21 cellular contexts compared by ENCODE assay signal in the genomic region with DNA sequence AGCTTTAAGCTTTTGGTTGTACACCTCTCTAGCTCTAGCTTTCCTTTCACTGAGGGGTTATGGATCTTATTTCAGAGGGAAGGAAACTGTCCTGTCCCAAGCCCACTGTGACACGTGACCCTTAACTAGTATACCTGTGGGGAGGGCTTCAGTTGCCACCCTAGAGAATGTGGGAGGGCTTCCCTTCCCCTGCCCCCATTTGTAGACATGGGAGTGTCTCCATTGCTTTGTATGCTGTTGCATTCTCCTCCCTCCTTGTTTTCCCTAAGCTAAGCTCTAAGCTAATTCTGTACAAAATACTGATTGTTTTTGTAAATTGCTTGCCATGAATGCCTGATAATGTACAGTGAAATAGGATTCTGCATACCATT. TPM values are rescaled to one million over a fixed set of nuclear protein-coding genes. Genes with fewer than 3 reads are reported as not detected.
DNase-seq lines count a peak whose midpoint lies in the region; ATAC-seq and TF ChIP-seq lines count a peak whose summit lies in the region.
"Had no signal": no experiment of that assay in that cellular context is flagged by ENCODE, and none has a peak within 500 bp of the region (broad histone marks: within the 10 kb centered on the region; RNA-seq: fewer than 3 reads in every experiment).

No MANE protein-coding gene starts in this region.

- H3K4me2 ChIP-seq in Loucy (ENCODE audit: low read depth, low read length, poor library complexity, severe bottlenecking) (peak overlapping the region; percentile 54), trophoblast cell (ENCODE audit: low read length) (no peak overlapping the region)

- H3K4me1 ChIP-seq in Loucy (ENCODE audit: insufficient read depth, low read length, poor library complexity, severe bottlenecking) (peaks cover 26% of the 10 kb centered on the region), trophoblast cell (ENCODE audit: control insufficient read depth in 1 of 2, insufficient read depth in 2 of 2, low read length in 2 of 2) (no peaks in the 10 kb centered on the region)

- no peak overlapping the region for H3K18ac ChIP-seq in trophoblast cell (ENCODE audit: low read length)

- H3K27me3 ChIP-seq in Loucy (ENCODE audit: insufficient read depth, low read length, poor library complexity, severe bottlenecking) = no peaks in the 10 kb centered on the region
- no peaks in the 10 kb centered on the region for H3K27me3 ChIP-seq in trophoblast cell (ENCODE audit: insufficient read depth, low read length)
- H3K27me3 ChIP-seq: brain microvascular endothelial cell, neutrophil, spleen had no signal

- H3K4me3 Mint-ChIP-seq in activated CD4-positive, alpha-beta T cell treated with anti-CD3 and anti-CD28 coated beads, Interleukin-2, amount 10 ng/mL, durations not matched to agents 24 days and 14 days = no peak overlapping the region
- peak overlapping the region; percentile 7 to 48 for H3K4me3 Mint-ChIP-seq in effector memory CD8-positive, alpha-beta T cell
- H3K4me3 Mint-ChIP-seq: activated CD8-positive, alpha-beta T cell treated with anti-CD3 and anti-CD28 coated beads, Interleukin-2, amount 10 ng/mL, durations not matched to agents 7 days and 5 days; T-helper 1 cell treated with Interleukin-12 subunit alpha and Interleukin-12 subunit beta and Interleukin-4 antibody, amounts not matched to agents 30 μg/mL and 1 μg/mL, for 36 hours had no signal

- H3K4me3 ChIP-seq in Loucy (ENCODE audit: low read length, poor library complexity, severe bottlenecking) = peak overlapping the region; percentile 2
- no peak overlapping the region for H3K4me3 ChIP-seq in trophoblast cell (ENCODE audit: low read depth, low read length)
- H3K4me3 ChIP-seq: spleen had no signal

- no peak overlapping the region for H4K8ac ChIP-seq in trophoblast cell (ENCODE audit: low read depth, low read length)

- no peaks in the 10 kb centered on the region for H3K27me3 Mint-ChIP-seq in activated CD4-positive, alpha-beta T cell treated with anti-CD3 and anti-CD28 coated beads, Interleukin-2, amount 10 ng/mL, durations not matched to agents 24 days and 14 days
- H3K27me3 Mint-ChIP-seq in effector memory CD8-positive, alpha-beta T cell = no peaks in the 10 kb centered on the region

- no peak overlapping the region for H2AFZ ChIP-seq in Loucy (ENCODE audit: low read length)
- no peak overlapping the region for H2AFZ ChIP-seq in trophoblast cell (ENCODE audit: insufficient read depth, low read length, poor library complexity)

- peaks cover 98% of the 10 kb centered on the region for H4K20me1 ChIP-seq in Loucy (ENCODE audit: insufficient read depth, low read length, poor library complexity, severe bottlenecking)

- no peak for DNase-seq in activated CD4-positive, alpha-beta T cell treated with anti-CD3 and anti-CD28 coated beads, Interleukin-2, amount 10 ng/mL, durations not matched to agents 24 days and 14 days
- DNase-seq in activated CD4-positive, alpha-beta T cell treated with anti-CD3 and anti-CD28 coated beads for 48 hours = no peak
- no peak for DNase-seq in effector memory CD8-positive, alpha-beta T cell
- DNase-seq in trophoblast cell (no peak), sciatic nerve (ENCODE audit: low spot score) (no peak), NCI-H146 (lab: John Stamatoyannopoulos, UW) (no peak), Kasumi-1 (lab: John Stamatoyannopoulos, UW) (no peak)
- DNase-seq: activated CD8-positive, alpha-beta T cell treated with anti-CD3 and anti-CD28 coated beads, Interleukin-2, amount 10 ng/mL, durations not matched to agents 7 days and 5 days; brain microvascular endothelial cell; cortex of kidney; HCEC 1CT; MM.1S; NCI-H1436 treated with DMSO at 0.1 percent for 48 hours; NCI-H82; SIG-M5; spleen; stimulated activated CD4-positive, alpha-beta T cell treated with anti-CD3 and anti-CD28 coated beads, Interleukin-4, amount 100 ng/mL, for 4 hours; WERI-Rb-1 had no signal

- H3K79me1 ChIP-seq in trophoblast cell (ENCODE audit: low read length) = no peaks in the 10 kb centered on the region

- H3K27ac Mint-ChIP-seq in activated CD4-positive, alpha-beta T cell treated with anti-CD3 and anti-CD28 coated beads, Interleukin-2, amount 10 ng/mL, durations not matched to agents 24 days and 14 days = peak overlapping the region; percentile 9
- no peak overlapping the region for H3K27ac Mint-ChIP-seq in effector memory CD8-positive, alpha-beta T cell
- H3K27ac Mint-ChIP-seq: activated CD8-positive, alpha-beta T cell treated with anti-CD3 and anti-CD28 coated beads, Interleukin-2, amount 10 ng/mL, durations not matched to agents 7 days and 5 days; T-helper 1 cell treated with Interleukin-12 subunit alpha and Interleukin-12 subunit beta and Interleukin-4 antibody, amounts not matched to agents 30 μg/mL and 1 μg/mL, for 36 hours had no signal

- intact Hi-C loops in activated CD4-positive, alpha-beta T cell treated with anti-CD3 and anti-CD28 coated beads, Interleukin-2, amount 10 ng/mL, durations not matched to agents 24 days and 14 days (cut with micrococcal nuclease) = no loop called here
- intact Hi-C loops in sciatic nerve (cut with DNase I) = no loop called here

- no peaks in the 10 kb centered on the region for H3K9me2 ChIP-seq in Loucy (replicated peaks; ENCODE audit: low read depth, low read length)

- H3K4me1 Mint-ChIP-seq in activated CD4-positive, alpha-beta T cell treated with anti-CD3 and anti-CD28 coated beads, Interleukin-2, amount 10 ng/mL, durations not matched to agents 24 days and 14 days = peaks cover 41% of the 10 kb centered on the region
- H3K4me1 Mint-ChIP-seq in effector memory CD8-positive, alpha-beta T cell (ENCODE audit: low read depth in 2 of 2) = peaks cover 40 to 44% of the 10 kb centered on the region in 2 donors

- no peak overlapping the region for H2AK5ac ChIP-seq in trophoblast cell (ENCODE audit: low read length)

- no peak overlapping the region for H4K12ac ChIP-seq in trophoblast cell (ENCODE audit: low read depth, low read length)

- H2BK120ac ChIP-seq in trophoblast cell (ENCODE audit: insufficient read depth, low read length, poor library complexity) = no peak overlapping the region

- no CpG with 5 or more reads among the region's 1 CpG for WGBS in trophoblast cell (ENCODE audit: extremely low coverage, insufficient coverage, insufficient read length)

- TF ChIP-seq CTCF in Loucy (conservative IDR thresholded peaks at IDR 0.05; ENCODE audit: low read length) = no peak

- ATAC-seq in effector memory CD8-positive, alpha-beta T cell (replicated peaks) = no peak
- no peak for ATAC-seq in sciatic nerve
- ATAC-seq: activated CD8-positive, alpha-beta T cell treated with anti-CD3 and anti-CD28 coated beads, Interleukin-2, amount 10 ng/mL, durations not matched to agents 7 days and 5 days had no signal

- H3K9me3 ChIP-seq in Loucy (ENCODE audit: insufficient read depth, low read depth, low read length) = no peaks in the 10 kb centered on the region
- no peaks in the 10 kb centered on the region for H3K9me3 ChIP-seq in trophoblast cell (ENCODE audit: insufficient read depth, low read depth, low read length)
- H3K9me3 ChIP-seq: neutrophil, spleen had no signal

- H3K9me3 Mint-ChIP-seq in activated CD4-positive, alpha-beta T cell treated with anti-CD3 and anti-CD28 coated beads, Interleukin-2, amount 10 ng/mL, durations not matched to agents 24 days and 14 days = no peaks in the 10 kb centered on the region
- no peaks in the 10 kb centered on the region for H3K9me3 Mint-ChIP-seq in effector memory CD8-positive, alpha-beta T cell
- H3K9me3 Mint-ChIP-seq: T-helper 1 cell treated with Interleukin-12 subunit alpha and Interleukin-12 subunit beta and Interleukin-4 antibody, amounts not matched to agents 30 μg/mL and 1 μg/mL, for 36 hours had no signal

- H4K91ac ChIP-seq in trophoblast cell (ENCODE audit: low read depth, low read length) = no peak overlapping the region

- H3K36me3 ChIP-seq in Loucy (ENCODE audit: insufficient read depth, low read length) (peaks cover 43% of the 10 kb centered on the region; the same call in 1 of the 2 replicates), trophoblast cell (ENCODE audit: control insufficient read depth in 1 of 2, insufficient read depth in 2 of 2, low read length in 2 of 2) (peaks cover 3 to 8% of the 10 kb centered on the region in 2 experiments)

- H3K27ac ChIP-seq in trophoblast cell (ENCODE audit: low read depth, low read length) = no peak overlapping the region
- H3K27ac ChIP-seq: brain microvascular endothelial cell, neutrophil, spleen, WERI-Rb-1 had no signal

- peak overlapping the region; percentile 11 for H3K4ac ChIP-seq in trophoblast cell (ENCODE audit: low read depth, low read length)

- H2BK5ac ChIP-seq in trophoblast cell (ENCODE audit: low read depth, low read length, poor library complexity) = no peak overlapping the region

- H3F3A ChIP-seq in Loucy (ENCODE audit: low read depth) = no peaks in the 10 kb centered on the region

- no peak overlapping the region for H3K23ac ChIP-seq in trophoblast cell (ENCODE audit: low read length)

- H3K9ac ChIP-seq in Loucy (ENCODE audit: low read depth, low read length, poor library complexity, severe bottlenecking) = no peak overlapping the region
- H3K9ac ChIP-seq in trophoblast cell (ENCODE audit: low read length) = no peak overlapping the region

- H3K36me3 Mint-ChIP-seq in activated CD4-positive, alpha-beta T cell treated with anti-CD3 and anti-CD28 coated beads, Interleukin-2, amount 10 ng/mL, durations not matched to agents 24 days and 14 days (ENCODE audit: low read depth) = peaks cover 30% of the 10 kb centered on the region
- peaks cover 41% of the 10 kb centered on the region for H3K36me3 Mint-ChIP-seq in effector memory CD8-positive, alpha-beta T cell (ENCODE audit: insufficient read depth)

- H3K79me2 ChIP-seq in Loucy (ENCODE audit: insufficient read depth, low read length) (peaks cover 100% of the 10 kb centered on the region), trophoblast cell (ENCODE audit: control insufficient read depth, insufficient read depth, low read length, poor library complexity) (peaks cover 3% of the 10 kb centered on the region)

- H3K14ac ChIP-seq in trophoblast cell (ENCODE audit: low read length) = no peak overlapping the region

- no peak overlapping the region for H2BK12ac ChIP-seq in trophoblast cell (ENCODE audit: low read length)

RNA-seq across cellular contexts. Expression of gene LUC7L2, which starts 11.2 kb away (rescaled TPM):
- total RNA-seq in activated CD4-positive, alpha-beta T cell treated with anti-CD3 and anti-CD28 coated beads, Interleukin-2, amount 10 ng/mL, durations not matched to agents 24 days and 14 days = 164 and 172 TPM in 2 replicates
- 55.6 and 55.7 TPM in 2 replicates for polyA plus RNA-seq in trophoblast cell (2013)
- 144 TPM for total RNA-seq in sciatic nerve

RNA-seq across cellular contexts. Expression of gene FMC1, which starts 29.8 kb away (rescaled TPM):
- 5.1 and 7.5 TPM in 2 replicates for total RNA-seq in activated CD4-positive, alpha-beta T cell treated with anti-CD3 and anti-CD28 coated beads, Interleukin-2, amount 10 ng/mL, durations not matched to agents 24 days and 14 days
- polyA plus RNA-seq in trophoblast cell (2013) = 27.6 and 28.9 TPM in 2 replicates
- 15.2 TPM for total RNA-seq in sciatic nerve
